In the genomic region with DNA sequence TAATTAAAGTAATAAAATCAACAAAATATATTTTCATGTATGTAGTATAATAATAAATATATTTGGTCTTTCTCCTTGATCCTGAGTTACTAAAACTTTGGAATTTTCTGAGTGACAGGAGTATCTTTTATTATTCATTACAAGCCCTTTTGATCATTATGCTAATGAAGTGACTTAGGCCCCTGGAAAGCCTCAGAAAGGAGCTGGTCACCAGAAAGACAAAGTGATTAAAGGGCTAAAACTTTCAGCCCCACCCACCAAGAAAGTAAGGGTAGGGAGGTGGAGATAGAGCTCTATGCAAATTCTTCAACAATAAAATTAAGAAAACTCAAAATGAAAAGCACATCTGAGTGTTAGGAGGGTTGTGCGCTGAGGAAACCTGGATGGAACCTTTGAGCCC, we compare ENCODE assay signal across 25 cellular contexts.
"Had no signal": no experiment of that assay in that cellular context is flagged by ENCODE, and none has a peak within 500 bp of the region (broad histone marks: within the 10 kb centered on the region; RNA-seq: fewer than 3 reads in every experiment).

No MANE protein-coding gene starts in this region.

- H3K4me3 ChIP-seq: mucosa of descending colon, prostate gland, skin epidermis, tibial nerve had no signal

- ATAC-seq: left ventricle myocardium superior; mucosa of descending colon; sciatic nerve; stimulated activated naive B cell treated with anti-CD40 and anti-IgM and Interleukin-4, amounts not matched to agents 10 μg/mL and 1 μg/mL and 100 μg/mL, for 72 hours had no signal

- DNase-seq: activated CD4-positive, alpha-beta T cell treated with anti-CD3 and anti-CD28 coated beads for 4 hours; activated CD4-positive, alpha-beta T cell treated with anti-CD3 and anti-CD28 coated beads, Interleukin-2, amount 50 U/mL, for 48 hours; activated CD4-positive, CD25-positive, alpha-beta regulatory T cell; activated CD8-positive, alpha-beta memory T cell treated with anti-CD3 and anti-CD28 coated beads, Interleukin-2, amount 50 U/mL, for 48 hours; activated gamma-delta T cell; activated naive CD4-positive, alpha-beta T cell treated with anti-CD3 and anti-CD28 coated beads, Interleukin-2, amount 50 U/mL, for 16 hours; anterior cingulate cortex; dermis blood vessel endothelial cell; effector CD4-positive, alpha-beta T cell; left ventricle myocardium superior; mucosa of descending colon; nephron progenitor cell; retina; stimulated activated CD4-positive, alpha-beta T cell treated with anti-CD3 and anti-CD28 coated beads, Interleukin-12 subunit alpha, Interleukin-12 subunit beta, amount 100 ng/mL, for 4 hours; stimulated activated CD4-positive, alpha-beta T cell treated with anti-CD3 and anti-CD28 coated beads, Interleukin-4, amount 100 ng/mL, for 24 hours; stimulated activated naive B cell treated with anti-CD40 and anti-IgM and Interleukin-4, amounts not matched to agents 10 μg/mL and 1 μg/mL and 100 μg/mL, for 72 hours; T-helper 1 cell had no signal

- H3K9me3 ChIP-seq: mucosa of descending colon, neutrophil, prostate gland, tibial nerve had no signal

- H3K27me3 Mint-ChIP-seq: stimulated activated naive B cell treated with anti-CD40 and anti-IgM and Interleukin-4, amounts not matched to agents 10 μg/mL and 1 μg/mL and 100 μg/mL, for 72 hours had no signal

- H3K4me3 Mint-ChIP-seq: nephron progenitor cell; stimulated activated naive B cell treated with anti-CD40 and anti-IgM and Interleukin-4, amounts not matched to agents 10 μg/mL and 1 μg/mL and 100 μg/mL, for 72 hours had no signal

- H3K4me1 ChIP-seq: prostate gland, tibial nerve had no signal

- FAIRE-seq: bronchial epithelial cell, islet of Langerhans had no signal

- H3K9me3 Mint-ChIP-seq: nephron progenitor cell; stimulated activated naive B cell treated with anti-CD40 and anti-IgM and Interleukin-4, amounts not matched to agents 10 μg/mL and 1 μg/mL and 100 μg/mL, for 72 hours had no signal

- H3K27ac ChIP-seq: epithelial cell of prostate, neutrophil, prostate gland, skin epidermis, tibial nerve had no signal
